1 cellular context compared by ENCODE assay signal in the genomic region with DNA sequence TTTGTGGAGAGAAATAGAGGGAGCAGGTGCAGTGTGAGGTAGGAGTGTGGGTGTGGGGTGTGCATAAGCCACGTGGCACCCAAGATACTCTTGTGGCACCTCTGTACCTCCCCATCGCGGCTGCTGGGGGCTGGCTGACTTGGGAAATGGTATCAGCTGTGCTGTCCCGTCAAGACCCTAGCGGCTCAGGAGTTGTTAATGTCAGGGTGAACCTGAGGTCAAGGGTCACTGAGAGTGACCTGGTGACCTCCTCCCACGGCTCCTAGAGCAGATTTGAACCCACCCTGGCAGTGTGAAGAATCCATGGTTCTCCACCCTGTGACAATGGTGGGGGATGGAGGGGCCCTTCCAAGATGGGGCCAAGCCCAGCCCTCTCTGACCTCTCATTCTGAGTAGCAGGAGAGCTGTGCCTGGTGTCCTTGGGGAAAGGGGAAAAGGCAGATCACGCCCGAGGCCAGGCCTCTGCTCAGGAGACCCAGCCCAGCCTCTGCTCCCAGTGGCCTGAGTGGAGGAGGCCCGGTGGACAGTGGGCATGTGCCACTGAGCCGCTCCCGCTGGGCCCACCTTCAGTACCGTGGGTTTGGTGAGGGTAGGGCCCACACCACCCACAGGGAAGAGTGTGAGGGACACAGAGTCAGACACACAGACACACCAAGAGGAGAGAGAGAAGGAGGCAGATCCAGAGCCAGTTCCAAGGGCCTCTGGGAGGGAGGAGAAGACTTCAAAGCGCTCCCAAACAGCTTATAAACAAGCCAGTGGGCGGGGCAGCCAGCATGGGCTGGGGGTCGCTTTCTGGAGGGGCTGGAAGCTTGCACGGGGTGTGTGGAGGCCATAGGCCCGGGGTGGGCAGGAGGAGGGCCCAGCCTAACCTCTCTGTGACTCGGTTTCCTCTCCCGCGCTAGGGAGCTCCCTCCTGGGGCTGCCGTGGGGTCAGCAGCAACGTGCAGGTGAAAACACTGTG.
TF ChIP-seq lines count a peak whose summit lies in the region.

No MANE protein-coding gene starts in this region.

TF ChIP-seq in GM12878, 131 proteins besides CTCF, POLR2A, EP300 and RAD21 (continued from another document):
- TF ChIP-seq ZNF622 (IDR thresholded peaks at IDR 0.05): no peak
